Comparison of ENCODE assay signal across 8 cellular contexts in genomic region chr10:128125944-128126764, GRCh38. TPM values are rescaled to one million over a fixed set of nuclear protein-coding genes. Genes with fewer than 3 reads are reported as not detected.
DNase-seq lines count a peak whose midpoint lies in the region; ATAC-seq and TF ChIP-seq lines count a peak whose summit lies in the region.

MKI67 (minus strand) TSS chr10:128126423; CDS start chr10:128125667, 756 bp downstream.

- peaks cover 13% of the 10 kb centered on the region for H3K36me3 ChIP-seq in ectodermal cell (ENCODE audit: control insufficient read depth, insufficient read depth, low read length)
- no peaks in the 10 kb centered on the region for H3K36me3 ChIP-seq in lung (ENCODE audit: control insufficient read depth in 2 of 2, insufficient read depth in 2 of 2, low read length in 2 of 2)

- no peak for TF ChIP-seq CTCF in CD4-positive, alpha-beta T cell (IDR thresholded peaks at IDR 0.05)
- TF ChIP-seq CTCF in lung (IDR thresholded peaks at IDR 0.05; ENCODE audit: control extremely low read depth, extremely low read depth), result no peak

- no peaks in the 10 kb centered on the region for H3K9me3 ChIP-seq in CD4-positive, alpha-beta T cell (ENCODE audit: control insufficient read depth, low read length)
- no peaks in the 10 kb centered on the region for H3K9me3 ChIP-seq in ectodermal cell (ENCODE audit: control insufficient read depth, low read length)
- H3K9me3 ChIP-seq in lung (ENCODE audit: control insufficient read depth in 2 of 2, insufficient read depth in 1 of 2, low read length in 1 of 2), result peaks cover 0 to 2% of the 10 kb centered on the region in 2 donors

- intact Hi-C loops in CD4-positive, alpha-beta T cell (cut with DNase I, micrococcal nuclease), result loop anchor here (1.0 to 10.0 kb wide), 5 partner anchors 24 to 1339 kb away; partner anchors contain the start of gene MGMT (in 1 of the 2)
- intact Hi-C loops in activated CD4-positive, alpha-beta memory T cell treated with anti-CD3 and anti-CD28 coated beads for 36 hours (cut with micrococcal nuclease), result loop anchor here (1.0 kb wide), 5 partner anchors 24 to 135 kb away; no protein-coding TSS in a partner anchor

- H3K27ac Mint-ChIP-seq in CD4-positive, alpha-beta T cell, result peak within 1 kb of the TSS; percentile 16
- H3K27ac Mint-ChIP-seq in activated CD4-positive, alpha-beta memory T cell treated with anti-CD3 and anti-CD28 coated beads for 36 hours, result peak within 1 kb of the TSS; percentile 90

- peak; percentile 81 to 86 (median 82) for DNase-seq in CD4-positive, alpha-beta T cell
- peak; percentile 60 for DNase-seq in NCI-H82 treated with DMSO at 0.1 percent for 48 hours (lab: John Stamatoyannopoulos, UW; ENCODE audit: unreplicated experiment)
- DNase-seq in activated CD4-positive, alpha-beta memory T cell treated with anti-CD3 and anti-CD28 coated beads for 36 hours, result peak; percentile 95
- DNase-seq in lung (ENCODE audit: low spot score), result peak; percentile 88
- peak; percentile 69 to 85 (median 76) for DNase-seq in stimulated activated CD4-positive, alpha-beta T cell treated with anti-CD3 and anti-CD28 coated beads, TNF-alpha, amount 100 ng/mL, for 1 hour (ENCODE audit: low read depth in 3 of 3, low spot score in 1 of 3)

- no peak within 1 kb of the TSS for H3K27ac ChIP-seq in CD4-positive, alpha-beta T cell (ENCODE audit: low read depth, low read length)
- H3K27ac ChIP-seq in ectodermal cell (ENCODE audit: insufficient read depth, low read depth, low read length, poor library complexity, severe bottlenecking) (no peak within 1 kb of the TSS), lung (ENCODE audit: low read depth in 1 of 2, low read length in 1 of 2) (no peak within 1 kb of the TSS)

- ATAC-seq in CD4-positive, alpha-beta T cell (ENCODE audit: poor library complexity), result peak; percentile 93
- ATAC-seq in GM19438 (IDR thresholded peaks at IDR 0.05; ENCODE audit: low read depth, unreplicated experiment) (peak; percentile 88), HG03565 (IDR thresholded peaks at IDR 0.05; ENCODE audit: unreplicated experiment) (peak; percentile 75), lung (ENCODE audit: insufficient read depth, low FRiP score) (peak; percentile 94)

- H3K9me3 Mint-ChIP-seq in CD4-positive, alpha-beta T cell, result no peaks in the 10 kb centered on the region
- no peaks in the 10 kb centered on the region for H3K9me3 Mint-ChIP-seq in activated CD4-positive, alpha-beta memory T cell treated with anti-CD3 and anti-CD28 coated beads for 36 hours

- WGBS in ectodermal cell, 2 experiments, result 0% methylated on average over 95 of the region's 95 CpGs
- WGBS in lung, 2 donors, result 0 to 1% methylated on average over 76 to 95 of the region's 95 CpGs

- CTCF ChIA-PET in CD4-positive, alpha-beta T cell (lab: Charles Lee), result interaction anchor here (1.3 kb wide), 1 partner anchor 115 kb away, joined by 4 read pairs; no protein-coding TSS in a partner anchor
- CTCF ChIA-PET in activated CD4-positive, alpha-beta memory T cell treated with anti-CD3 and anti-CD28 coated beads for 36 hours (lab: Charles Lee), result interaction anchor here (0.8 to 1.6 kb wide), 10 partner anchors 17 to 117 kb away, joined by 3 to 5 read pairs (median 4); no protein-coding TSS in a partner anchor

- peaks cover 41% of the 10 kb centered on the region for H3K27me3 Mint-ChIP-seq in CD4-positive, alpha-beta T cell
- peaks cover 19% of the 10 kb centered on the region for H3K27me3 Mint-ChIP-seq in activated CD4-positive, alpha-beta memory T cell treated with anti-CD3 and anti-CD28 coated beads for 36 hours

- H3K4me1 Mint-ChIP-seq in CD4-positive, alpha-beta T cell (ENCODE audit: low read depth), result peaks cover 28% of the 10 kb centered on the region
- H3K4me1 Mint-ChIP-seq in activated CD4-positive, alpha-beta memory T cell treated with anti-CD3 and anti-CD28 coated beads for 36 hours (ENCODE audit: low read depth), result peaks cover 24% of the 10 kb centered on the region

- no peaks in the 10 kb centered on the region for H3K36me3 Mint-ChIP-seq in CD4-positive, alpha-beta T cell (ENCODE audit: low read depth)
- H3K36me3 Mint-ChIP-seq in activated CD4-positive, alpha-beta memory T cell treated with anti-CD3 and anti-CD28 coated beads for 36 hours, result peaks cover 40% of the 10 kb centered on the region

- peaks cover 13% of the 10 kb centered on the region for H3K4me1 ChIP-seq in ectodermal cell (ENCODE audit: control insufficient read depth, insufficient read depth, low read length)
- H3K4me1 ChIP-seq in lung (ENCODE audit: control insufficient read depth in 2 of 2, insufficient read depth in 2 of 2, low read length in 2 of 2), result peaks cover 6 to 8% of the 10 kb centered on the region in 2 donors

- peaks cover 28% of the 10 kb centered on the region for H3K27me3 ChIP-seq in CD4-positive, alpha-beta T cell (ENCODE audit: control insufficient read depth, insufficient read depth, low read length)
- H3K27me3 ChIP-seq in ectodermal cell (ENCODE audit: control insufficient read depth, insufficient read depth, low read length, poor library complexity, severe bottlenecking), result peaks cover 6% of the 10 kb centered on the region
- H3K27me3 ChIP-seq in lung (ENCODE audit: control insufficient read depth, insufficient read depth), result no peaks in the 10 kb centered on the region

- POLR2A ChIA-PET in CD4-positive, alpha-beta T cell (lab: Charles Lee), result interaction anchor here (0.6 to 1.3 kb wide), 4 partner anchors 10 to 79 kb away, joined by 3 to 5 read pairs (median 4); no protein-coding TSS in a partner anchor
- POLR2A ChIA-PET in activated CD4-positive, alpha-beta memory T cell treated with anti-CD3 and anti-CD28 coated beads for 36 hours (lab: Charles Lee), result interaction anchor here (0.7 to 1.5 kb wide), 10 partner anchors 13 to 114 kb away, joined by 3 to 10 read pairs (median 4); no protein-coding TSS in a partner anchor

- H3K4me3 ChIP-seq in ectodermal cell (ENCODE audit: insufficient read depth, low read depth, low read length) (peak within 1 kb of the TSS; percentile 73), lung (peak within 1 kb of the TSS; percentile 15)

- peak within 1 kb of the TSS; percentile 91 for H3K4me3 Mint-ChIP-seq in CD4-positive, alpha-beta T cell
- H3K4me3 Mint-ChIP-seq in activated CD4-positive, alpha-beta memory T cell treated with anti-CD3 and anti-CD28 coated beads for 36 hours, result peak within 1 kb of the TSS; percentile 96

RNA-seq across cellular contexts. Expression of gene MKI67, which starts in this region (rescaled TPM):
- 1 to 10 TPM in 1 of 2 experiments, under 1 TPM in 1; 0.92 to 1.2 TPM for total RNA-seq in CD4-positive, alpha-beta T cell
- 100 to 1,000 TPM; 223 to 241 TPM for total RNA-seq in activated CD4-positive, alpha-beta memory T cell treated with anti-CD3 and anti-CD28 coated beads for 36 hours
- 61.3 TPM for polyA plus RNA-seq in ectodermal cell (2013, experiment 1 of 4)
- polyA plus RNA-seq in ectodermal cell (2013, experiment 2 of 4), result 76.2 TPM
- 52.3 TPM for polyA plus RNA-seq in ectodermal cell (2013, experiment 3 of 4)
- 67.2 TPM for polyA plus RNA-seq in ectodermal cell (2013, experiment 4 of 4)
- 1 to 10 TPM; 2.8 to 8.6 TPM for total RNA-seq in lung
- 1 to 10 TPM; 1.0 to 1.4 TPM for polyA plus RNA-seq in lung

Comparison
In these comparisons a context has a peak if more than half of its experiments do, and no peak if none do; other contexts are left out.
1. RNA of gene MKI67 (total RNA-seq): 223 to 241 TPM in activated CD4-positive, alpha-beta memory T cell treated with anti-CD3 and anti-CD28 coated beads for 36 hours; 2.8 to 8.6 TPM in lung and 0.92 to 1.2 TPM in CD4-positive, alpha-beta T cell; every median in the first group is over 10 times any median in the second.
2. Peak in every context shown above with its lines, with median percentiles within 50 percentile points of each other: ATAC-seq and DNase-seq.